Comparison of ENCODE assay signal across 34 cellular contexts in the genomic region with DNA sequence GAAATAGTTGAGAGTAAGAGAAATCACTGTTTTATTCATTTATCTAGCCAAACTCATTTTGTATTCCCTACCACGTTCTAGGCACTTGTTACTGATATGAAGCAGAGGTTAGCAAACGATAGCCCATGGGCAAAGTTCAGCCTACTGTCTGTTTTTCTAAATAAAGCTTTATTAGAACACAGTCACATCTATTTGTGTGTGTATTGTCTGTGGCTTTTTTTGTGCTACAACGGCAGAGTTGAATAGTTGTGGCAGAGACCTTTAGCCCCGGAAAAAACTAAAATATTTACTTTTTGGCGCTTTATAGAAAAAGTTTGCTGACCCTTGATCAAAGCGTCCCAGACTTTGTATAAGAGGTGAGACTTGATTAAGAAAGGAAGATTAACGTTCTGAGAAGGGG.
DNase-seq lines count a peak whose midpoint lies in the region; ATAC-seq, FAIRE-seq and TF ChIP-seq lines count a peak whose summit lies in the region.
"Had no signal": no experiment of that assay in that cellular context is flagged by ENCODE, and none has a peak within 500 bp of the region (broad histone marks: within the 10 kb centered on the region; RNA-seq: fewer than 3 reads in every experiment).

No MANE protein-coding gene starts in this region.

- H3K9me3 ChIP-seq in GM12878 (replicated peaks; ENCODE audit: control insufficient read depth, insufficient read depth, low read length) = no peaks in the 10 kb centered on the region
- no peaks in the 10 kb centered on the region for H3K9me3 ChIP-seq in K562 (replicated peaks; ENCODE audit: control insufficient read depth, insufficient read depth, low read depth, low read length)
- no peaks in the 10 kb centered on the region for H3K9me3 ChIP-seq in HepG2 (ENCODE audit: low read length)
- no peaks in the 10 kb centered on the region for H3K9me3 ChIP-seq in liver (ENCODE audit: control insufficient read depth in 4 of 4, low read length in 3 of 4)
- H3K9me3 ChIP-seq: A549, BE2C, BLaER1, Caco-2 had no signal

- no TSS peak for BruUV-seq in GM12878 (replicated peaks; lab: Mats Ljungman, UMichigan)
- BruUV-seq in K562 (replicated peaks; lab: Mats Ljungman, UMichigan) = no TSS peak
- BruUV-seq in HepG2 (replicated peaks; lab: Mats Ljungman, UMichigan) = no TSS peak

- no peak overlapping the region for H3K9ac ChIP-seq in GM12878 (ENCODE audit: control insufficient read depth, insufficient read depth, low read length)
- H3K9ac ChIP-seq in K562 (ENCODE audit: insufficient read depth in 1 of 2, low read depth in 2 of 2, low read length in 2 of 2) = no peak overlapping the region
- no peak overlapping the region for H3K9ac ChIP-seq in HepG2 (ENCODE audit: insufficient read depth, low read depth, low read length)
- no peak overlapping the region for H3K9ac ChIP-seq in liver (ENCODE audit: low read depth in 1 of 2, low read length in 2 of 2)
- H3K9ac ChIP-seq: BLaER1; BLaER1 treated with 17β-estradiol and CSF1 and Interleukin-3, amounts not matched to agents 10 nM and 100 nM had no signal

- intact Hi-C loops in GM12878 (cut with micrococcal nuclease; ENCODE audit: unreplicated experiment) = no loop called here
- intact Hi-C loops in K562 (cut with micrococcal nuclease) = no loop called here
- intact Hi-C loops in HepG2 (cut with micrococcal nuclease; ENCODE audit: unreplicated experiment) = no loop called here

- CTCF ChIA-PET in GM12878 (lab: Yijun Ruan, JAX) (no interaction called here), K562 (lab: Yijun Ruan, JAX; ENCODE audit: low intra/inter-chr PET ratio) (no interaction called here), HepG2 (lab: Yijun Ruan, JAX; ENCODE audit: low intra/inter-chr PET ratio, low total read pairs) (no interaction called here)

- TF ChIP-seq POLR2A in GM12878 (IDR thresholded peaks at IDR 0.05; ENCODE audit: low read depth, low read length) (no peak), K562 (conservative IDR thresholded peaks at IDR 0.05) (no peak), HepG2 (IDR thresholded peaks at IDR 0.05; ENCODE audit: insufficient read depth in 1 of 2, low read depth in 2 of 2, low read length in 2 of 2) (no peak)

- H3K9me1 ChIP-seq in K562 (ENCODE audit: control insufficient read depth, insufficient read depth, low read length) = no peaks in the 10 kb centered on the region

- H4K20me1 ChIP-seq in GM12878 (ENCODE audit: control insufficient read depth, insufficient read depth) (no peaks in the 10 kb centered on the region), K562 (replicated peaks; ENCODE audit: control insufficient read depth, insufficient read depth, low read length) (no peaks in the 10 kb centered on the region), HepG2 (ENCODE audit: insufficient read depth, low read length) (no peaks in the 10 kb centered on the region)
- H4K20me1 ChIP-seq: BLaER1; BLaER1 treated with 17β-estradiol and CSF1 and Interleukin-3, amounts not matched to agents 10 nM and 100 nM had no signal

- in situ Hi-C loops in GM12878 (cut with MboI) (no loop called here), K562 (cut with MboI) (no loop called here), HepG2 (cut with HindIII; ENCODE audit: extremely low pct_ligation_motif_present, low pct_unique_long_range_greater_than_20kb) (no loop called here)

- no peak for TF ChIP-seq RAD21 in GM12878 (IDR thresholded peaks at IDR 0.05; ENCODE audit: insufficient read depth, low read depth, low read length)
- TF ChIP-seq RAD21 in K562 (CRISPR knock-in tag; conservative IDR thresholded peaks at IDR 0.05 in 1 of 2, IDR thresholded peaks at IDR 0.05 in 1 of 2) = no peak
- TF ChIP-seq RAD21 in HepG2 (CRISPR knock-in tag; IDR thresholded peaks at IDR 0.05) = no peak
- no peak for TF ChIP-seq RAD21 in liver (IDR thresholded peaks at IDR 0.05)

- H3K79me2 ChIP-seq in GM12878 (ENCODE audit: control insufficient read depth, insufficient read depth, low read length) (no peaks in the 10 kb centered on the region), K562 (ENCODE audit: control insufficient read depth, insufficient read depth, low read length) (no peaks in the 10 kb centered on the region), HepG2 (ENCODE audit: insufficient read depth, low read length) (no peaks in the 10 kb centered on the region)

- H3K36me3 ChIP-seq in GM12878 (ENCODE audit: control insufficient read depth in 2 of 2, insufficient read depth in 2 of 2, low read length in 1 of 2) (no peaks in the 10 kb centered on the region), K562 (ENCODE audit: control insufficient read depth, insufficient read depth, low read length) (no peaks in the 10 kb centered on the region), HepG2 (replicated peaks in 1 of 2; ENCODE audit: control insufficient read depth in 1 of 2, insufficient read depth in 2 of 2, low read length in 2 of 2) (no peaks in the 10 kb centered on the region), liver (ENCODE audit: control insufficient read depth in 4 of 4, insufficient read depth in 3 of 4, low read depth in 1 of 4, low read length in 3 of 4) (no peaks in the 10 kb centered on the region)
- H3K36me3 ChIP-seq: BE2C; BLaER1; BLaER1 treated with 17β-estradiol and CSF1 and Interleukin-3, amounts not matched to agents 10 nM and 100 nM had no signal

- no peak overlapping the region for H3K4me3 ChIP-seq in GM12878
- H3K4me3 ChIP-seq in K562 = no peak overlapping the region
- H3K4me3 ChIP-seq in HepG2 (replicated peaks in 1 of 3; ENCODE audit: insufficient read depth in 1 of 3, low read depth in 2 of 3, low read length in 3 of 3) = no peak overlapping the region
- no peak overlapping the region for H3K4me3 ChIP-seq in liver (ENCODE audit: low read depth in 1 of 3, low read length in 3 of 3)
- H3K4me3 ChIP-seq: A549; BLaER1; BLaER1 treated with 17β-estradiol and CSF1 and Interleukin-3, amounts not matched to agents 10 nM and 100 nM had no signal

- TF ChIP-seq CTCF in GM12878 (IDR thresholded peaks at IDR 0.05 in 2 of 3, conservative IDR thresholded peaks at IDR 0.05 in 1 of 3; ENCODE audit: control insufficient read depth in 2 of 3, extremely low read depth in 1 of 3, insufficient read depth in 1 of 3, low read depth in 3 of 3, low read length in 3 of 3) (no peak), K562 (IDR thresholded peaks at IDR 0.05 in 2 of 3, conservative IDR thresholded peaks at IDR 0.05 in 1 of 3; ENCODE audit: insufficient read depth in 2 of 3, low read depth in 1 of 3, low read length in 3 of 3) (no peak), HepG2 (CRISPR knock-in tag; IDR thresholded peaks at IDR 0.05) (no peak), liver (IDR thresholded peaks at IDR 0.05; ENCODE audit: low read depth, low read length, missing input control) (no peak)

- H3K4me1 ChIP-seq in GM12878 (ENCODE audit: control insufficient read depth, insufficient read depth, low read length) (peaks cover 5% of the 10 kb centered on the region), K562 (replicated peaks in 1 of 2; ENCODE audit: control insufficient read depth in 2 of 2, insufficient read depth in 2 of 2, low read length in 2 of 2) (no peaks in the 10 kb centered on the region), HepG2 (ENCODE audit: insufficient read depth, low read length) (peaks cover 17% of the 10 kb centered on the region), liver (ENCODE audit: control insufficient read depth in 4 of 4, insufficient read depth in 4 of 4, low read length in 3 of 4) (peaks cover 0 to 8% (median 0%) of the 10 kb centered on the region in 4 donors)
- H3K4me1 ChIP-seq: A549; BE2C; BLaER1; BLaER1 treated with 17β-estradiol and CSF1 and Interleukin-3, amounts not matched to agents 10 nM and 100 nM had no signal

- SMC1A ChIA-PET in GM12878 (lab: Charles Lee; ENCODE audit: uncharacterized antibody, unreplicated experiment) = no interaction called here

- H3K27me3 ChIP-seq in GM12878 (replicated peaks in 1 of 2; ENCODE audit: control insufficient read depth in 2 of 2, insufficient read depth in 2 of 2, low read length in 1 of 2) (no peaks in the 10 kb centered on the region), K562 (ENCODE audit: control insufficient read depth in 2 of 2, insufficient read depth in 2 of 2, low read length in 2 of 2) (no peaks in the 10 kb centered on the region; a peak in 1 of 5 replicates), HepG2 (ENCODE audit: control insufficient read depth in 1 of 2, insufficient read depth in 2 of 2, low read length in 2 of 2) (no peaks in the 10 kb centered on the region), liver (ENCODE audit: control insufficient read depth in 4 of 4, insufficient read depth in 4 of 4, low read length in 3 of 4) (peaks cover 0 to 3% (median 0%) of the 10 kb centered on the region in 4 donors)
- H3K27me3 ChIP-seq: BE2C; BLaER1; BLaER1 treated with 17β-estradiol and CSF1 and Interleukin-3, amounts not matched to agents 10 nM and 100 nM had no signal

- no peak overlapping the region for H3K27ac ChIP-seq in GM12878 (ENCODE audit: control insufficient read depth, insufficient read depth)
- no peak overlapping the region for H3K27ac ChIP-seq in K562 (ENCODE audit: extremely low read depth, low read depth, low read length)
- no peak overlapping the region for H3K27ac ChIP-seq in HepG2 (ENCODE audit: extremely low read length, insufficient read depth, low read length)
- H3K27ac ChIP-seq in liver (ENCODE audit: low read depth in 1 of 2, low read length in 2 of 2) = no peak overlapping the region
- H3K27ac ChIP-seq: 22Rv1; A549; BLaER1; BLaER1 treated with 17β-estradiol and CSF1 and Interleukin-3, amounts not matched to agents 10 nM and 100 nM; C4-2B had no signal

- no peak for TF ChIP-seq EP300 in GM12878 (IDR thresholded peaks at IDR 0.05; ENCODE audit: borderline replicate concordance in 1 of 2, control insufficient read depth in 1 of 2, low read depth in 2 of 2, low read length in 2 of 2)
- TF ChIP-seq EP300 in K562 (IDR thresholded peaks at IDR 0.05; ENCODE audit: low read length) = no peak
- no peak for TF ChIP-seq EP300 in HepG2 (IDR thresholded peaks at IDR 0.05; ENCODE audit: low read depth in 2 of 2, low read length in 2 of 2)
- TF ChIP-seq EP300 in HepG2 (CRISPR knock-in tag; IDR thresholded peaks at IDR 0.05; ENCODE audit: borderline replicate concordance) = no peak

- POLR2A ChIA-PET in GM12878 (lab: Charles Lee) = no interaction called here
- POLR2A ChIA-PET in K562 (lab: Yijun Ruan, JAX) = no interaction called here
- POLR2A ChIA-PET in HepG2 (lab: Yijun Ruan, JAX) = no interaction called here

- H2AFZ ChIP-seq in GM12878 (ENCODE audit: control insufficient read depth, low read depth, low read length) (no peak overlapping the region), K562 (ENCODE audit: low read depth, low read length) (no peak overlapping the region), HepG2 (ENCODE audit: low read length) (no peak overlapping the region)

- RAD21 ChIA-PET in GM12878 (lab: Charles Lee; ENCODE audit: unreplicated experiment) = no interaction called here

- FAIRE-seq in GM12878 (lab: Jason Lieb, UNC) (no peak), K562 (lab: Jason Lieb, UNC) (no peak), HepG2 (lab: Jason Lieb, UNC) (no peak)
- FAIRE-seq: A204.1, A549, D721Med had no signal

- no peak for ATAC-seq in GM12878
- no peak for ATAC-seq in K562
- ATAC-seq in HepG2 = no peak
- no peak for ATAC-seq in HG03097 (IDR thresholded peaks at IDR 0.05; ENCODE audit: low FRiP score, unreplicated experiment)
- ATAC-seq: A549; CD8-positive, alpha-beta T cell had no signal

- H3K4me2 ChIP-seq in GM12878 (ENCODE audit: control insufficient read depth, insufficient read depth) (no peak overlapping the region), K562 (ENCODE audit: insufficient read depth, low read length) (no peak overlapping the region), HepG2 (ENCODE audit: low read depth, low read length) (peak overlapping the region; percentile 16; the same call in 1 of the 2 replicates)
- H3K4me2 ChIP-seq: A549; BLaER1; BLaER1 treated with 17β-estradiol and CSF1 and Interleukin-3, amounts not matched to agents 10 nM and 100 nM had no signal

- DNase-seq in GM12878 (ENCODE audit: low read depth, low spot score) (no peak), K562 (ENCODE audit: extremely low read depth in 1 of 4, low spot score in 3 of 4) (no peak), HepG2 (ENCODE audit: low spot score) (peak; percentile 13), HT-29 (ENCODE audit: low spot score) (no peak)
- no peak for DNase-seq in activated effector memory CD4-positive, alpha-beta T cell treated with anti-CD3 and anti-CD28 coated beads, Interleukin-2, amount 50 U/mL, for 16 hours
- no peak for DNase-seq in activated naive CD4-positive, alpha-beta T cell treated with Interleukin-2 at 50 U/mL for 16 hours
- DNase-seq: 8988T; ACHN; AML-193; BE2C; Caco-2; Calu3; CD4-positive, alpha-beta memory T cell; CD4-positive, alpha-beta T cell; CD4-positive, CD25-positive, alpha-beta regulatory T cell; CD8-positive, alpha-beta memory T cell; CD8-positive, alpha-beta T cell; COR-L47; DMS 273 treated with DMSO at 0.1 percent for 48 hours; DMS153; DMS53; DMS79; DMS79 treated with DMSO at 0.1 percent for 48 hours; DND-41; EL had no signal

- WGBS in GM12878 (ENCODE audit: insufficient coverage, insufficient replicate concordance, low lambda C conversion rate, missing lambda C conversion rate) = 52% methylated on average over 7 of the region's 7 CpGs
- WGBS in K562 (ENCODE audit: insufficient coverage, low coverage, missing lambda C conversion rate) = 0% methylated on average over 7 of the region's 7 CpGs
- 0% methylated on average over 7 of the region's 7 CpGs for WGBS in HepG2 (ENCODE audit: low lambda C conversion rate)
- 33% methylated on average over 7 of the region's 7 CpGs for WGBS in liver
